In genomic region chr1:228014235-228014930, GRCh38 we compare ENCODE assay signal across 13 cellular contexts. TPM values are rescaled to one million over a fixed set of nuclear protein-coding genes. Genes with fewer than 3 reads are reported as not detected.
A peak's percentile ranks its signal among the peaks of the same experiment; 100 is the strongest.
DNase-seq lines count a peak whose midpoint lies in the region; ATAC-seq and TF ChIP-seq lines count a peak whose summit lies in the region.
"Had no signal": no experiment of that assay in that cellular context is flagged by ENCODE, and none has a peak within 500 bp of the region (broad histone marks: within the 10 kb centered on the region; RNA-seq: fewer than 3 reads in every experiment).

No MANE protein-coding gene starts in this region.

- H3K79me2 ChIP-seq in osteoblast (ENCODE audit: insufficient read depth, low read length) = no peaks in the 10 kb centered on the region

- peaks cover 16% of the 10 kb centered on the region for H3K27me3 ChIP-seq in osteoblast (ENCODE audit: insufficient read depth, low read length)

- H3K4me2 ChIP-seq in osteoblast (ENCODE audit: insufficient read depth, low read length) = peak overlapping the region; percentile 29

- H4K20me1 ChIP-seq in osteoblast (ENCODE audit: insufficient read depth, low read length) = no peaks in the 10 kb centered on the region

- ATAC-seq in GM21360 (IDR thresholded peaks at IDR 0.05; ENCODE audit: unreplicated experiment) (no peak), HG02763 (IDR thresholded peaks at IDR 0.05; ENCODE audit: unreplicated experiment) (no peak)
- ATAC-seq: stimulated activated naive B cell treated with anti-CD40 and anti-IgM and Interleukin-4, amounts not matched to agents 10 μg/mL and 1 μg/mL and 100 μg/mL, for 72 hours had no signal

- DNase-seq in ELF-1 (ENCODE audit: low read depth, low spot score) = peak; percentile 0
- peak; percentile 38 for DNase-seq in KBM-7
- DNase-seq in epithelial cell of prostate (ENCODE audit: low read depth, low spot score) = peak; percentile 24
- DNase-seq in osteoblast (ENCODE audit: insufficient read length, low spot score, missing footprints) = peak; percentile 89
- DNase-seq in AG08395 (ENCODE audit: low spot score) = no peak
- DNase-seq: DND-41; NCI-H1105 treated with DMSO at 0.1 percent for 48 hours; stimulated activated naive B cell treated with anti-CD40 and anti-IgM and Interleukin-4, amounts not matched to agents 10 μg/mL and 1 μg/mL and 100 μg/mL, for 72 hours had no signal

- no peaks in the 10 kb centered on the region for H3K36me3 ChIP-seq in osteoblast (ENCODE audit: insufficient read depth, low read length)
- H3K36me3 ChIP-seq: HAP-1 had no signal

- TF ChIP-seq CTCF in osteoblast (IDR thresholded peaks at IDR 0.05; ENCODE audit: extremely low read depth, low read depth, low read length) = no peak

- H3K4me3 ChIP-seq in osteoblast (ENCODE audit: insufficient read depth, low read length) = no peak overlapping the region
- H3K4me3 ChIP-seq: HAP-1 had no signal

- H3K9me3 ChIP-seq in osteoblast (ENCODE audit: low read depth, low read length) = no peaks in the 10 kb centered on the region
- H3K9me3 ChIP-seq: HAP-1 had no signal

- peaks cover 9% of the 10 kb centered on the region for H3K4me1 ChIP-seq in osteoblast (ENCODE audit: insufficient read depth, low read length)
- H3K4me1 ChIP-seq: HAP-1 had no signal

- H2AFZ ChIP-seq in osteoblast (ENCODE audit: low read length) = peak overlapping the region; percentile 47

- in situ Hi-C loops in KBM-7 (cut with MboI; ENCODE audit: low pct_unique_long_range_greater_than_20kb, low sequenced_read_pairs) = loop anchor here (10.0 kb wide), 1 partner anchor 60 kb away; no protein-coding TSS in a partner anchor

- H3K27ac ChIP-seq in epithelial cell of prostate (no peak overlapping the region), osteoblast (ENCODE audit: low read depth, low read length) (peak overlapping the region; percentile 44)

RNA-seq across cellular contexts. Expression of gene WNT3A, which starts 7.6 kb away (rescaled TPM):
- not detected in 2 replicates for total RNA-seq in osteoblast
- total RNA-seq: activated T-helper 1 cell treated with anti-CD3 and anti-CD28 coated beads, Interleukin-12 subunit alpha, Interleukin-12 subunit beta, Interleukin-2, Interleukin-4 antibody, amounts not matched to agents 30 ng/mL and 10 ng/mL and 1 ng/mL, durations not matched to agents 14 hours and 24 hours and 36 hours; OCI-LY7 had no signal
